Comparison of ENCODE assay signal across 1 cellular context in genomic region chr7:143396182-143396581, GRCh38.
TF ChIP-seq lines count a peak whose summit lies in the region.

No MANE protein-coding gene starts in this region.

TF ChIP-seq in HepG2, 621 proteins besides CTCF, POLR2A, EP300 and RAD21:
- TF ChIP-seq ZNF280D (CRISPR knock-in tag; IDR thresholded peaks at IDR 0.05): no peak
- no peak for TF ChIP-seq ZFP36L2 (CRISPR knock-in tag; IDR thresholded peaks at IDR 0.05)
- TF ChIP-seq ZNF550 (CRISPR knock-in tag; IDR thresholded peaks at IDR 0.05; ENCODE audit: borderline replicate concordance): 0 out of 2 replicates have a peak, but pooled peaks have one; percentile 14
- TF ChIP-seq ZNF558 (CRISPR knock-in tag; IDR thresholded peaks at IDR 0.05; ENCODE audit: borderline replicate concordance): 0 out of 2 replicates have a peak, but pooled peaks have one; percentile 12
- TF ChIP-seq ZSCAN31 (CRISPR knock-in tag; IDR thresholded peaks at IDR 0.05; ENCODE audit: low read depth): 0 out of 2 replicates have a peak, but pooled peaks have one; percentile 21
- TF ChIP-seq HNF4A (CRISPR knock-in tag; IDR thresholded peaks at IDR 0.05): peak; percentile 68
- TF ChIP-seq ZNF619 (CRISPR knock-in tag; IDR thresholded peaks at IDR 0.05): 0 out of 2 replicates have a peak, but pooled peaks have one; percentile 28
- peak; percentile 67; the same call in 1 of the 2 replicates for TF ChIP-seq ZBTB4 (CRISPR knock-in tag; IDR thresholded peaks at IDR 0.05; ENCODE audit: borderline replicate concordance)
- no peak for TF ChIP-seq RNF2 (conservative IDR thresholded peaks at IDR 0.05; ENCODE audit: low read depth)
- TF ChIP-seq ESRRA (CRISPR knock-in tag; IDR thresholded peaks at IDR 0.05; ENCODE audit: low read depth): 0 out of 2 replicates have a peak, but pooled peaks have one; percentile 6
- no peak; the same call in 1 of the 2 replicates for TF ChIP-seq TP53 (CRISPR knock-in tag; conservative IDR thresholded peaks at IDR 0.05)
- no peak for TF ChIP-seq ZSCAN5A (CRISPR knock-in tag; IDR thresholded peaks at IDR 0.05; ENCODE audit: borderline replicate concordance)
- TF ChIP-seq ZNF768 (CRISPR knock-in tag; IDR thresholded peaks at IDR 0.05): peak; percentile 82; the same call in 1 of the 2 replicates
- TF ChIP-seq ATF2 (CRISPR knock-in tag; IDR thresholded peaks at IDR 0.05): no peak
- TF ChIP-seq MAX (IDR thresholded peaks at IDR 0.05): peak; percentile 47; the same call in 1 of the 2 replicates
- no peak for TF ChIP-seq ZXDC (CRISPR knock-in tag; IDR thresholded peaks at IDR 0.05)
- TF ChIP-seq ZBTB33 (CRISPR knock-in tag; IDR thresholded peaks at IDR 0.05): peak; percentile 63
